In the genomic region with DNA sequence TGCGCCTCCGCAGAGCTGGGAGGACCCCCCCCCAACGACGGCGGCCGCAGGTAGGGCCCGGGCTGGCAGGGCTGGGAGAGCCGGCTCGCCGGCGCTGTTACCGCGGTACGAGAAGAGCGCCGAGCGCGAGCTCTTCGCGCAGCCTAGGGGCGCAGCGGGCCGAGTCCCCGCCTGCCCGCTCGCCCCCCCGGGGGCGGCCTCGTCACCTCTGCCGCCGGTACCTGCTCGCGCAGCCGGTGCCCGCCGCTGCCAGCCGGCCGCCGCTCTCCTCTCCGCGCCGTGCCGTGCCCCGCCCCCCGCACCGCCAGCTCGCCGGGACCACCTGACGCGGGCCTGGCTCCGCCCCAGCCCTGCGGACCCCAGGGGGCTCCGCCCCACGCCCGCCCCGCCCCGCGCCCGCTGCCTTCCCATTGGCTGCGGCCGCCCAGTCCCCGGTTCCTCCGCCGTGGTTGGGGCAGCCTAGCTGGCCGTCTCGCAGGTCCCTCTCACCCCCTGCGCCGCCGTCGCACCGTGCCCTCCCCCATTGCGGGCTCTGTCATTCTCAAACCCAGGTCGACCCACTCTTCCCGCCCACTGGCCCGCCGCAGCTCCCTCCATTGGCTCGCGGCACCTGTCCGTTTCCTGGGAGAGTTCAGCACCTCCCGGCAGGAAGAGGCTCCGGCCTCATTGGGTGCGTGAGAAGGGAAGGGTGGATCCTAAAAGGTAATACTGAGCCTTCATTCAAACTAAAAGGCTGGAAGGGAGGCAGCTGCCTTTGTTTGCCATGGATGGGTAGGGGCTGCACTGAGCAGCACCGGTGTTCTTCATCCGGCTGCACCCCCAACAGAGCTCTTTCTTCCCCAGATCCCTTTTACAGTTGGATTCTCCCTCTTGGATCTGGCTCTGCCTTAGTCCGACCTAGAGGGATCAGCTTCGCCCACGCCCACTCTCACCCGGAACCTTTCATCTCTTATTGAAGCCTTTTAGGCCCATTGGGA, we compare ENCODE assay signal across 8 cellular contexts. TPM values are rescaled to one million over a fixed set of nuclear protein-coding genes. Genes with fewer than 3 reads are reported as not detected.
DNase-seq lines count a peak whose midpoint lies in the region; ATAC-seq and TF ChIP-seq lines count a peak whose summit lies in the region.

A gene (minus strand): TSS at position 276 of the 977 bp plus-strand sequence. CDS start 342 bp downstream, outside the sequence.

- peak; percentile 98 for DNase-seq in DMS 273 (lab: John Stamatoyannopoulos, UW; ENCODE audit: unreplicated experiment)
- DNase-seq in HuH-7 (ENCODE audit: low spot score): peak; percentile 91
- DNase-seq in activated T-cell treated with anti-CD3 and anti-CD28 coated beads for 48 hours (ENCODE audit: low read depth): peak; percentile 93
- peak; percentile 81 for DNase-seq in naive B cell
- DNase-seq in stimulated activated effector memory CD8-positive, alpha-beta T cell treated with anti-CD3 and anti-CD28 coated beads, Interleukin-12 subunit alpha, Interleukin-12 subunit beta, amount 100 ng/mL, for 72 hours (ENCODE audit: low spot score in 2 of 2): peak; percentile 70 to 94

- H3K9ac ChIP-seq in OCI-LY3 (ENCODE audit: low read length): peak within 1 kb of the TSS; percentile 74

- TF ChIP-seq CTCF in OCI-LY3 (IDR thresholded peaks at IDR 0.05; ENCODE audit: low read depth, low read length): no peak

- H3K27me3 Mint-ChIP-seq in naive B cell: no peaks in the 10 kb centered on the region

- no peaks in the 10 kb centered on the region; the same call in 1 of the 2 replicates for H4K20me1 ChIP-seq in OCI-LY3 (ENCODE audit: insufficient read depth, low read length)

- H3K4me1 Mint-ChIP-seq in naive B cell: peaks cover 20 to 25% (median 24%) of the 10 kb centered on the region in 3 donors
- H3K4me1 Mint-ChIP-seq in stimulated activated effector memory CD8-positive, alpha-beta T cell treated with anti-CD3 and anti-CD28 coated beads, Interleukin-12 subunit alpha, Interleukin-12 subunit beta, amount 100 ng/mL, for 72 hours: peaks cover 11% of the 10 kb centered on the region

- ATAC-seq in GM21515 (IDR thresholded peaks at IDR 0.05; ENCODE audit: unreplicated experiment) (peak; percentile 83), esophagus mucosa (peak; percentile 95), naive B cell (ENCODE audit: low read depth in 2 of 2) (peak; percentile 81 to 83)
- peak; percentile 88 for ATAC-seq in stimulated activated effector memory CD8-positive, alpha-beta T cell treated with anti-CD3 and anti-CD28 coated beads, Interleukin-12 subunit alpha, Interleukin-12 subunit beta, amount 100 ng/mL, for 72 hours

- peaks cover 31% of the 10 kb centered on the region for H3K4me1 ChIP-seq in OCI-LY3 (ENCODE audit: low read length)

- peak within 1 kb of the TSS; percentile 59 to 87 (median 81) for H3K27ac Mint-ChIP-seq in naive B cell
- peak within 1 kb of the TSS; percentile 79 for H3K27ac Mint-ChIP-seq in stimulated activated effector memory CD8-positive, alpha-beta T cell treated with anti-CD3 and anti-CD28 coated beads, Interleukin-12 subunit alpha, Interleukin-12 subunit beta, amount 100 ng/mL, for 72 hours

- 0 out of 2 replicates have a peak, but pooled peaks cover 3% of the 10 kb centered on the region for H3K79me2 ChIP-seq in OCI-LY3 (ENCODE audit: low read length)

- H3K9me3 Mint-ChIP-seq in naive B cell: no peaks in the 10 kb centered on the region
- no peaks in the 10 kb centered on the region for H3K9me3 Mint-ChIP-seq in stimulated activated effector memory CD8-positive, alpha-beta T cell treated with anti-CD3 and anti-CD28 coated beads, Interleukin-12 subunit alpha, Interleukin-12 subunit beta, amount 100 ng/mL, for 72 hours

- H2AFZ ChIP-seq in OCI-LY3 (ENCODE audit: low read depth, low read length): peak within 1 kb of the TSS; percentile 92

- peak within 1 kb of the TSS in 6 of 8 donors; percentile 78 to 96 (median 90) for H3K4me3 Mint-ChIP-seq in naive B cell
- no peak within 1 kb of the TSS for H3K4me3 Mint-ChIP-seq in stimulated activated effector memory CD8-positive, alpha-beta T cell treated with anti-CD3 and anti-CD28 coated beads, Interleukin-12 subunit alpha, Interleukin-12 subunit beta, amount 100 ng/mL, for 72 hours

- peak within 1 kb of the TSS; percentile 86 for H3K4me2 ChIP-seq in OCI-LY3 (ENCODE audit: low read length)

- H3K27ac ChIP-seq in OCI-LY3 (ENCODE audit: low read length): peak within 1 kb of the TSS; percentile 16

- no peaks in the 10 kb centered on the region for H3K9me3 ChIP-seq in OCI-LY3 (ENCODE audit: insufficient read depth, low read length)

- H3K27me3 ChIP-seq in OCI-LY3 (ENCODE audit: low read depth, low read length): no peaks in the 10 kb centered on the region

- peak within 1 kb of the TSS; percentile 90 for H3K4me3 ChIP-seq in OCI-LY3 (ENCODE audit: low read length)

- H3K36me3 Mint-ChIP-seq in naive B cell: no peaks in the 10 kb centered on the region
- peaks cover 6% of the 10 kb centered on the region for H3K36me3 Mint-ChIP-seq in stimulated activated effector memory CD8-positive, alpha-beta T cell treated with anti-CD3 and anti-CD28 coated beads, Interleukin-12 subunit alpha, Interleukin-12 subunit beta, amount 100 ng/mL, for 72 hours

- no peaks in the 10 kb centered on the region for H3K36me3 ChIP-seq in OCI-LY3 (replicated peaks; ENCODE audit: low read depth, low read length)

RNA-seq across cellular contexts. Expression of the gene that starts here (rescaled TPM):
- total RNA-seq in esophagus mucosa: 20.1 TPM
- 10 to 100 TPM in 1 of 6 donors, 1 to 10 TPM in 5; 4.3 to 10.5 (median 6.3) TPM for polyA plus RNA-seq in naive B cell (ENCODE audit: low read depth in 6 of 6)

Comparison
In these comparisons a context has a peak if more than half of its experiments do, and no peak if none do; other contexts are left out.
1. Peak in every context shown above with its lines: DNase-seq, ATAC-seq, H3K4me3 ChIP-seq and H3K27ac ChIP-seq.